28 cellular contexts compared by ENCODE assay signal in the genomic region with DNA sequence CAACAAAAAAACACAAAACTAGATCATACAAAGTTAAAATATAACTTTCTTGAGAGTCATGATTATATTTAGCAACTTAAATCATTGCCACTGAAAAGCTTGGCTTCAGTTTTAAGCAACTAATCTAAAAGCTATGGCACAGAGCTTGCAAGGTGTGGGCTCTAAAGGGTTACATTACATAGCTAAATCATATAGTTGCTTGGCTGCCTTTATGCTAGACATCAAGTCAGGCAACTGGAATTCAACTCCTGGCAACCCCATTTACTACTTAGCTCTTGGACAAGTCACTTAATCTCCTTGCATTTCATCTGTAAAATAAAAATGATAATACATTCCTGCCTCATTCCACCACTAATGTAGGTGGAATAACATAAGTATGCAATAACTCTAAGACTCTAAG. TPM values are rescaled to one million over a fixed set of nuclear protein-coding genes. Genes with fewer than 3 reads are reported as not detected.
DNase-seq lines count a peak whose midpoint lies in the region; ATAC-seq and TF ChIP-seq lines count a peak whose summit lies in the region.
"Had no signal": no experiment of that assay in that cellular context is flagged by ENCODE, and none has a peak within 500 bp of the region (broad histone marks: within the 10 kb centered on the region; RNA-seq: fewer than 3 reads in every experiment).

No MANE protein-coding gene starts in this region.

- DNase-seq in AG04449 (ENCODE audit: low read depth, low spot score) (peak; percentile 82), NCI-H226 (peak; percentile 59), dedifferentiated amniotic fluid mesenchymal stem cell (ENCODE audit: extremely low spot score) (peak; percentile 79), kidney tubule cell (ENCODE audit: low spot score) (peak; percentile 80), suprapubic skin (ENCODE audit: low spot score in 2 of 2) (no peak), putamen (ENCODE audit: low spot score) (no peak)
- no peak for DNase-seq in CD8-positive, alpha-beta memory T cell
- DNase-seq: activated CD8-positive, alpha-beta T cell treated with anti-CD3 and anti-CD28 coated beads for 36 hours; activated gamma-delta T cell; DMS153; GF-D8; Kasumi-1; kidney; NCI-H1048; NCI-H1930; NCI-H345; Right ventricle myocardium superior; spleen; stimulated activated CD4-positive, alpha-beta T cell treated with anti-CD3 and anti-CD28 coated beads, Interleukin-4, amount 100 ng/mL, for 4 hours had no signal

- no peak for TF ChIP-seq POLR2A in suprapubic skin (IDR thresholded peaks at IDR 0.05)

- H3K36me3 Mint-ChIP-seq in CD8-positive, alpha-beta memory T cell, result peaks cover 0 to 2% (median 0%) of the 10 kb centered on the region in 3 donors
- H3K36me3 Mint-ChIP-seq: CD14-positive monocyte had no signal

- H3K4me3 ChIP-seq in AG04449 (ENCODE audit: low read depth, low read length), result no peak overlapping the region
- H3K4me3 ChIP-seq in suprapubic skin, result no peak overlapping the region
- no peak overlapping the region for H3K4me3 ChIP-seq in CD8-positive, alpha-beta memory T cell (ENCODE audit: low read length)
- H3K4me3 ChIP-seq: A549, spleen, tibial nerve had no signal

- no peak overlapping the region for H3K4me3 Mint-ChIP-seq in CD8-positive, alpha-beta memory T cell
- H3K4me3 Mint-ChIP-seq: activated CD8-positive, alpha-beta T cell treated with anti-CD3 and anti-CD28 coated beads for 36 hours; CD14-positive monocyte; stimulated activated naive CD8-positive, alpha-beta T cell treated with anti-CD3 and anti-CD28 coated beads, Interleukin-15, Interleukin-2, amounts not matched to agents 100 ng/mL and 50 ng/mL, for 24 hours had no signal

- no peak for TF ChIP-seq EP300 in suprapubic skin (IDR thresholded peaks at IDR 0.05)

- no peaks in the 10 kb centered on the region for H3K27me3 ChIP-seq in suprapubic skin
- H3K27me3 ChIP-seq in CD8-positive, alpha-beta memory T cell (ENCODE audit: insufficient read depth, low read length, poor library complexity, severe bottlenecking), result no peaks in the 10 kb centered on the region
- H3K27me3 ChIP-seq: spleen, tibial nerve had no signal

- TF ChIP-seq CTCF in AG04449 (IDR thresholded peaks at IDR 0.05; ENCODE audit: insufficient read depth, low read length, missing control alignments) (no peak), suprapubic skin (IDR thresholded peaks at IDR 0.05) (no peak)

- no peaks in the 10 kb centered on the region for H3K36me3 ChIP-seq in suprapubic skin
- no peaks in the 10 kb centered on the region for H3K36me3 ChIP-seq in CD8-positive, alpha-beta memory T cell (ENCODE audit: insufficient read depth, low read length)
- H3K36me3 ChIP-seq: spleen, tibial nerve had no signal

- H3K27ac ChIP-seq in suprapubic skin, result no peak overlapping the region
- H3K27ac ChIP-seq in CD8-positive, alpha-beta memory T cell (ENCODE audit: low read depth, low read length), result no peak overlapping the region
- H3K27ac ChIP-seq: A549, epithelial cell of prostate, tibial nerve had no signal

- no peaks in the 10 kb centered on the region for H3K27me3 Mint-ChIP-seq in CD8-positive, alpha-beta memory T cell
- H3K27me3 Mint-ChIP-seq: activated CD8-positive, alpha-beta T cell treated with anti-CD3 and anti-CD28 coated beads for 36 hours; stimulated activated naive CD8-positive, alpha-beta T cell treated with anti-CD3 and anti-CD28 coated beads, Interleukin-15, Interleukin-2, amounts not matched to agents 100 ng/mL and 50 ng/mL, for 24 hours had no signal

- no peak for ATAC-seq in HG03457 (IDR thresholded peaks at IDR 0.05; ENCODE audit: unreplicated experiment)
- ATAC-seq: A549; activated CD4-positive, CD25-positive, alpha-beta regulatory T cell treated with anti-CD3 and anti-CD28 coated beads, Interleukin-2, amount 50 U/mL, for 24 hours; activated CD8-positive, alpha-beta T cell treated with anti-CD3 and anti-CD28 coated beads for 36 hours had no signal

- CTCF ChIA-PET in AG04449 (lab: Yijun Ruan, JAX), result interaction anchor here (1.0 to 2.2 kb wide), 2 partner anchors 17 to 295 kb away, joined by 4 to 7 read pairs; no protein-coding TSS in a partner anchor
- CTCF ChIA-PET in CD8-positive, alpha-beta memory T cell (lab: Charles Lee), result no interaction called here

- H3K4me1 Mint-ChIP-seq in CD8-positive, alpha-beta memory T cell, result peaks cover 9 to 19% (median 16%) of the 10 kb centered on the region in 3 donors

- H3K9me3 Mint-ChIP-seq in CD8-positive, alpha-beta memory T cell, result no peaks in the 10 kb centered on the region
- H3K9me3 Mint-ChIP-seq: activated CD8-positive, alpha-beta T cell treated with anti-CD3 and anti-CD28 coated beads for 36 hours; stimulated activated naive CD8-positive, alpha-beta T cell treated with anti-CD3 and anti-CD28 coated beads, Interleukin-15, Interleukin-2, amounts not matched to agents 100 ng/mL and 50 ng/mL, for 24 hours had no signal

- H3K4me1 ChIP-seq in suprapubic skin, result peaks cover 7% of the 10 kb centered on the region
- peaks cover 17% of the 10 kb centered on the region for H3K4me1 ChIP-seq in CD8-positive, alpha-beta memory T cell (ENCODE audit: insufficient read depth, low read length)
- H3K4me1 ChIP-seq: A549 had no signal

- H3K27ac Mint-ChIP-seq in CD8-positive, alpha-beta memory T cell, result no peak overlapping the region
- H3K27ac Mint-ChIP-seq: activated CD8-positive, alpha-beta T cell treated with anti-CD3 and anti-CD28 coated beads for 36 hours; CD14-positive monocyte; stimulated activated naive CD8-positive, alpha-beta T cell treated with anti-CD3 and anti-CD28 coated beads, Interleukin-15, Interleukin-2, amounts not matched to agents 100 ng/mL and 50 ng/mL, for 24 hours had no signal

- no peaks in the 10 kb centered on the region for H3K9me3 ChIP-seq in suprapubic skin
- no peaks in the 10 kb centered on the region for H3K9me3 ChIP-seq in CD8-positive, alpha-beta memory T cell (ENCODE audit: low read length)
- H3K9me3 ChIP-seq: A549, tibial nerve had no signal

- POLR2A ChIA-PET in AG04449 (lab: Yijun Ruan, JAX), result interaction anchor here (0.6 to 0.9 kb wide), 3 partner anchors 11 to 1443 kb away, joined by 3 to 4 read pairs (median 3); no protein-coding TSS in a partner anchor
- POLR2A ChIA-PET in CD8-positive, alpha-beta memory T cell (lab: Charles Lee), result interaction anchor here (1.0 kb wide), 1 partner anchor 171 kb away, joined by 4 read pairs; no protein-coding TSS in a partner anchor

RNA-seq across cellular contexts. Expression of gene GCM1, which starts 40.9 kb away (rescaled TPM):
- under 1 TPM in 1 of 4 donors, not detected in 3; 0.24 TPM for total RNA-seq in suprapubic skin
- not detected for total RNA-seq in CD8-positive, alpha-beta memory T cell
- not detected for polyA plus RNA-seq in CD8-positive, alpha-beta memory T cell
- total RNA-seq: activated CD8-positive, alpha-beta T cell treated with anti-CD3 and anti-CD28 coated beads for 36 hours; cardiac septum; pulmonary artery endothelial cell; Right ventricle myocardium superior had no signal
- polyA plus RNA-seq: CD14-positive monocyte had no signal

Comparison
In these comparisons a context has a peak if more than half of its experiments do, and no peak if none do; other contexts are left out.
1. DNase-seq: peak in AG04449 (single experiment), NCI-H226 (single experiment), dedifferentiated amniotic fluid mesenchymal stem cell (single experiment) and kidney tubule cell (single experiment); none in suprapubic skin (0 of 2), putamen (single experiment) and CD8-positive, alpha-beta memory T cell (0 of 5).